14 cellular contexts compared by ENCODE assay signal in genomic region chr18:1648715-1649114, GRCh38.
"Had no signal": no experiment of that assay in that cellular context is flagged by ENCODE, and none has a peak within 500 bp of the region (broad histone marks: within the 10 kb centered on the region; RNA-seq: fewer than 3 reads in every experiment).

No MANE protein-coding gene starts in this region.

- DNase-seq: activated CD4-positive, alpha-beta T cell treated with anti-CD3 and anti-CD28 coated beads for 36 hours; activated CD8-positive, alpha-beta memory T cell treated with anti-CD3 and anti-CD28 coated beads, Interleukin-2, amount 50 U/mL, for 48 hours; activated CD8-positive, alpha-beta T cell treated with anti-CD3 and anti-CD28 coated beads, Interleukin-2, amount 10 ng/mL, durations not matched to agents 7 days and 5 days; activated naive CD8-positive, alpha-beta T cell treated with anti-CD3 and anti-CD28 coated beads, Interleukin-2, amount 50 U/mL, for 24 hours; hypothalamus; kidney glomerular epithelial cell; mammary epithelial cell; psoas muscle; stimulated activated CD4-positive, alpha-beta T cell treated with anti-CD3 and anti-CD28 coated beads, Interleukin-4, amount 100 ng/mL, for 24 hours; stimulated activated naive CD8-positive, alpha-beta T cell treated with anti-CD3 and anti-CD28 coated beads, Interleukin-15, amount 100 ng/mL, for 72 hours; WERI-Rb-1 had no signal

- H3K4me1 ChIP-seq: psoas muscle had no signal

- H3K27ac ChIP-seq: psoas muscle, thoracic aorta, WERI-Rb-1 had no signal

- H3K9me3 ChIP-seq: psoas muscle, thoracic aorta had no signal

- H3K4me3 ChIP-seq: psoas muscle, thoracic aorta had no signal

- H3K36me3 ChIP-seq: thoracic aorta, WERI-Rb-1 had no signal

- ATAC-seq: activated CD4-positive, alpha-beta T cell treated with anti-CD3 and anti-CD28 coated beads for 36 hours; activated CD8-positive, alpha-beta T cell treated with anti-CD3 and anti-CD28 coated beads, Interleukin-2, amount 10 ng/mL, durations not matched to agents 7 days and 5 days; activated naive CD8-positive, alpha-beta T cell treated with anti-CD3 and anti-CD28 coated beads, Interleukin-2, amount 50 U/mL, for 24 hours; esophagus mucosa; natural killer cell treated with Interleukin-12 subunit alpha and Interleukin-12 subunit beta and Interleukin-15 and Interleukin-18, amount 100 ng/mL, for 72 hours; psoas muscle; stimulated activated naive CD8-positive, alpha-beta T cell treated with anti-CD3 and anti-CD28 coated beads, Interleukin-15, amount 100 ng/mL, for 72 hours had no signal
